25 cellular contexts compared by ENCODE assay signal in genomic region chr1:6294868-6295556, GRCh38. TPM values are rescaled to one million over a fixed set of nuclear protein-coding genes. Genes with fewer than 3 reads are reported as not detected.
DNase-seq lines count a peak whose midpoint lies in the region; ATAC-seq and TF ChIP-seq lines count a peak whose summit lies in the region.
"Had no signal": no experiment of that assay in that cellular context is flagged by ENCODE, and none has a peak within 500 bp of the region (broad histone marks: within the 10 kb centered on the region; RNA-seq: fewer than 3 reads in every experiment).

No MANE protein-coding gene starts in this region.

- H3K27ac Mint-ChIP-seq in WTC11 (peak overlapping the region; percentile 84), natural killer cell (peak overlapping the region; percentile 90 to 91), CD14-positive monocyte (no peak overlapping the region)
- H3K27ac Mint-ChIP-seq: stimulated activated memory B cell treated with anti-CD40 and anti-IgM and Interleukin-4, amounts not matched to agents 10 μg/mL and 1 μg/mL and 100 μg/mL, for 72 hours had no signal

- H3K4me1 Mint-ChIP-seq in WTC11 (no peaks in the 10 kb centered on the region), natural killer cell (peaks cover 49 to 52% of the 10 kb centered on the region in 2 donors), CD14-positive monocyte (no peaks in the 10 kb centered on the region)

- CTCF ChIA-PET in WTC11 (lab: Charles Lee) = interaction anchor here (0.9 kb wide), 1 partner anchor 143 kb away, joined by 3 read pairs; no protein-coding TSS in a partner anchor

- peaks cover 57% of the 10 kb centered on the region for H3K36me3 ChIP-seq in KOPT-K1 (ENCODE audit: insufficient read depth, low read length)
- H3K36me3 ChIP-seq: vagina had no signal

- DNase-seq in WTC11 (ENCODE audit: low spot score) (no peak), natural killer cell (peak; percentile 59), CD14-positive monocyte (ENCODE audit: low spot score) (no peak), Kasumi-1 (lab: John Stamatoyannopoulos, UW) (no peak)
- DNase-seq in activated naive CD4-positive, alpha-beta T cell treated with anti-CD3 and anti-CD28 coated beads, Interleukin-2, amount 50 U/mL, for 16 hours = no peak
- DNase-seq: activated CD4-positive, alpha-beta T cell treated with anti-CD3 and anti-CD28 coated beads, Interleukin-2, amount 50 U/mL, for 4 hours; body of pancreas; NCI-H1105; NCI-H2081 treated with DMSO at 0.1 percent for 48 hours; NCI-H446; sigmoid colon; T-helper 1 cell; WERI-Rb-1 had no signal

- peak overlapping the region; percentile 40 for H3K27ac ChIP-seq in KOPT-K1 (ENCODE audit: low read depth, low read length, poor library complexity, severe bottlenecking)
- H3K27ac ChIP-seq: body of pancreas, parathyroid adenoma, sigmoid colon, SJSA1, suprapubic skin, vagina, WERI-Rb-1 had no signal

- TF ChIP-seq CTCF in WTC11 (IDR thresholded peaks at IDR 0.05) = no peak
- TF ChIP-seq CTCF in natural killer cell (IDR thresholded peaks at IDR 0.05) = no peak
- TF ChIP-seq CTCF in CD14-positive monocyte (IDR thresholded peaks at IDR 0.05) = no peak

- intact Hi-C loops in natural killer cell (cut with micrococcal nuclease) (loop anchor here (1.0 to 5.0 kb wide), 2 partner anchors 35 to 48 kb away; no protein-coding TSS in a partner anchor), CD14-positive monocyte (cut with micrococcal nuclease) (no loop called here)

- peaks cover 16% of the 10 kb centered on the region for H3K36me3 Mint-ChIP-seq in WTC11
- H3K36me3 Mint-ChIP-seq in natural killer cell = no peaks in the 10 kb centered on the region
- H3K36me3 Mint-ChIP-seq in CD14-positive monocyte = peaks cover 10 to 14% of the 10 kb centered on the region in 2 donors

- no peak overlapping the region for H3K4me3 Mint-ChIP-seq in WTC11
- H3K4me3 Mint-ChIP-seq in natural killer cell = peak overlapping the region; percentile 82
- H3K4me3 Mint-ChIP-seq in CD14-positive monocyte = no peak overlapping the region
- H3K4me3 Mint-ChIP-seq: stimulated activated memory B cell treated with anti-CD40 and anti-IgM and Interleukin-4, amounts not matched to agents 10 μg/mL and 1 μg/mL and 100 μg/mL, for 72 hours had no signal

- no peaks in the 10 kb centered on the region for H3K9me3 ChIP-seq in KOPT-K1 (ENCODE audit: insufficient read depth, low read length, poor library complexity, severe bottlenecking)
- H3K9me3 ChIP-seq: body of pancreas, sigmoid colon, SJSA1, suprapubic skin, vagina had no signal

- ATAC-seq in WTC11 (no peak), natural killer cell (peak; percentile 64 to 76 (median 70)), HG02798 (IDR thresholded peaks at IDR 0.05; ENCODE audit: poor library complexity, unreplicated experiment) (no peak)
- ATAC-seq: body of pancreas; HCT116; naive thymus-derived CD8-positive, alpha-beta T cell; stimulated activated memory B cell treated with anti-CD40 and anti-IgM and Interleukin-4, amounts not matched to agents 10 μg/mL and 1 μg/mL and 100 μg/mL, for 72 hours had no signal

- H3K27me3 Mint-ChIP-seq in WTC11 (ENCODE audit: low read depth) = no peaks in the 10 kb centered on the region
- no peaks in the 10 kb centered on the region for H3K27me3 Mint-ChIP-seq in natural killer cell (ENCODE audit: low read depth in 2 of 2)
- peaks cover 0 to 3% (median 1%) of the 10 kb centered on the region in 3 donors for H3K27me3 Mint-ChIP-seq in CD14-positive monocyte (ENCODE audit: low read depth in 3 of 3)
- H3K27me3 Mint-ChIP-seq: naive thymus-derived CD8-positive, alpha-beta T cell; stimulated activated memory B cell treated with anti-CD40 and anti-IgM and Interleukin-4, amounts not matched to agents 10 μg/mL and 1 μg/mL and 100 μg/mL, for 72 hours had no signal

- H3K9me3 Mint-ChIP-seq in WTC11 (no peaks in the 10 kb centered on the region), natural killer cell (no peaks in the 10 kb centered on the region), CD14-positive monocyte (no peaks in the 10 kb centered on the region)
- H3K9me3 Mint-ChIP-seq: naive thymus-derived CD8-positive, alpha-beta T cell; stimulated activated memory B cell treated with anti-CD40 and anti-IgM and Interleukin-4, amounts not matched to agents 10 μg/mL and 1 μg/mL and 100 μg/mL, for 72 hours had no signal

- POLR2A ChIA-PET in WTC11 (lab: Charles Lee) = no interaction called here

TF ChIP-seq in WTC11, 78 proteins besides CTCF, POLR2A, EP300 and RAD21 (continues in another document):
- TF ChIP-seq, protein P1, sequence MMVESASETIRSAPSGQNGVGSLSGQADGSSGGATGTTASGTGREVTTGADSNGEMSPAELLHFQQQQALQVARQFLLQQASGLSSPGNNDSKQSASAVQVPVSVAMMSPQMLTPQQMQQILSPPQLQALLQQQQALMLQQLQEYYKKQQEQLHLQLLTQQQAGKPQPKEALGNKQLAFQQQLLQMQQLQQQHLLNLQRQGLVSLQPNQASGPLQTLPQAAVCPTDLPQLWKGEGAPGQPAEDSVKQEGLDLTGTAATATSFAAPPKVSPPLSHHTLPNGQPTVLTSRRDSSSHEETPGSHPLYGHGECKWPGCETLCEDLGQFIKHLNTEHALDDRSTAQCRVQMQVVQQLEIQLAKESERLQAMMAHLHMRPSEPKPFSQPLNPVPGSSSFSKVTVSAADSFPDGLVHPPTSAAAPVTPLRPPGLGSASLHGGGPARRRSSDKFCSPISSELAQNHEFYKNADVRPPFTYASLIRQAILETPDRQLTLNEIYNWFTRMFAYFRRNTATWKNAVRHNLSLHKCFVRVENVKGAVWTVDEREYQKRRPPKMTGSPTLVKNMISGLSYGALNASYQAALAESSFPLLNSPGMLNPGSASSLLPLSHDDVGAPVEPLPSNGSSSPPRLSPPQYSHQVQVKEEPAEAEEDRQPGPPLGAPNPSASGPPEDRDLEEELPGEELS (CRISPR knock-in tag; IDR thresholded peaks at IDR 0.05) = no peak
- TF ChIP-seq ESRRA (CRISPR knock-in tag; IDR thresholded peaks at IDR 0.05; ENCODE audit: borderline replicate concordance) = no peak
- TF ChIP-seq ZSCAN18 (CRISPR knock-in tag; IDR thresholded peaks at IDR 0.05) = no peak
- TF ChIP-seq OVOL2 (CRISPR knock-in tag; IDR thresholded peaks at IDR 0.05; ENCODE audit: borderline replicate concordance) = no peak
- no peak for TF ChIP-seq IRF2 (CRISPR knock-in tag; IDR thresholded peaks at IDR 0.05; ENCODE audit: borderline replicate concordance, low read depth)
- TF ChIP-seq MXD4 (CRISPR knock-in tag; IDR thresholded peaks at IDR 0.05; ENCODE audit: borderline replicate concordance) = no peak
- TF ChIP-seq ATF6 (CRISPR knock-in tag; IDR thresholded peaks at IDR 0.05) = no peak
- no peak for TF ChIP-seq TEAD4 (CRISPR knock-in tag; IDR thresholded peaks at IDR 0.05)
- no peak for TF ChIP-seq FOXP1 (CRISPR knock-in tag; IDR thresholded peaks at IDR 0.05; ENCODE audit: borderline replicate concordance)

RNA-seq across cellular contexts. Expression of gene GPR153, which starts 34.1 kb away (rescaled TPM):
- total RNA-seq in WTC11 (2021) (13.4 to 14.8 TPM (median 14.6 TPM) in 3 replicates), natural killer cell (1 to 10 TPM; 8.5 to 9.7 (median 8.7) TPM)
- polyA plus RNA-seq in CD14-positive monocyte = under 1 TPM in 1 of 2 donors, not detected in 1; 0.04 TPM

RNA-seq across cellular contexts. Expression of gene HES3, which starts 51.0 kb away (rescaled TPM):
- total RNA-seq in WTC11 (2021) = 74.7 to 78.7 TPM (median 78.3 TPM) in 3 replicates
- not detected for total RNA-seq in natural killer cell
- not detected for polyA plus RNA-seq in CD14-positive monocyte
- total RNA-seq: body of pancreas; HT-29; LHCN-M2; mesenteric fat pad; naive thymus-derived CD8-positive, alpha-beta T cell; sigmoid colon; SJSA1; suprapubic skin; vagina had no signal
- polyA plus RNA-seq: naive thymus-derived CD8-positive, alpha-beta T cell; sigmoid colon had no signal

RNA-seq across cellular contexts. Expression of gene ICMT, which starts 59.2 kb away (rescaled TPM):
- total RNA-seq in WTC11 (2021) = 105 to 113 TPM (median 107 TPM) in 3 replicates
- 10 to 100 TPM in 2 of 3 donors, 1 to 10 TPM in 1; 8.6 to 16.9 (median 15.6) TPM for total RNA-seq in natural killer cell
- 10 to 100 TPM; 17.0 to 17.3 TPM for polyA plus RNA-seq in CD14-positive monocyte

Comparison
In these comparisons a context has a peak if more than half of its experiments do, and no peak if none do; other contexts are left out.
1. ATAC-seq: peak in natural killer cell (3 of 3); none in WTC11 (single experiment) and HG02798 (single experiment).
2. H3K27ac Mint-ChIP-seq: peak in WTC11 (single experiment) and natural killer cell (2 of 2); none in CD14-positive monocyte (0 of 7).
3. RNA of gene HES3, which starts 51.0 kb away (total RNA-seq): 74.7 to 78.7 TPM in WTC11; not detected in natural killer cell; every median in the first group is over 10 times any median in the second.